In the genomic region with DNA sequence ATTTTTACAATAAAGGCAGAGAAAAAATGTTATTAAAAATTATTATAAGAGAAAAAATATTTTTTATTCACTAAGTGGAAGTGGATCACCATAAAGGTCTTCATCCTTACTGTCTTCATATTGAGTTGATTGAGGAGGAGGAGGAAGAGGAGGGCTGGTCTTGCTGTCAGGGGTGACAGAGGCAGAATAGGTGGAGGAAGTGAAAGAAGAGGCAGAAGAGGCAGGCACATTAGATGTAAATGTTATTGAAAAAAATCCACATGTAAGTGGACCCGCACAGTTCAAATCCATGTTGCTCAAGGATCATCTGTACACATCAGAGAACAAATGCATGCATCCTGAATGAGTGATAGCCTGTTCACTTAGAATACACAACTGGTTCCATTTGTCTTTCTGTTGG, we compare ENCODE assay signal across 23 cellular contexts. TPM values are rescaled to one million over a fixed set of nuclear protein-coding genes. Genes with fewer than 3 reads are reported as not detected.
DNase-seq lines count a peak whose midpoint lies in the region; ATAC-seq and TF ChIP-seq lines count a peak whose summit lies in the region.
"Had no signal": no experiment of that assay in that cellular context is flagged by ENCODE, and none has a peak within 500 bp of the region (broad histone marks: within the 10 kb centered on the region; RNA-seq: fewer than 3 reads in every experiment).

No MANE protein-coding gene starts in this region.

- peak overlapping the region; percentile 74; the same call in 1 of the 3 replicates for H2BK15ac ChIP-seq in IMR-90 (ENCODE audit: low read depth, low read length)

- H3K36me3 Mint-ChIP-seq in Calu3 (ENCODE audit: insufficient read depth, unreplicated experiment), result peaks cover 22% of the 10 kb centered on the region
- H3K36me3 Mint-ChIP-seq: brain, naive B cell had no signal

- H2AFZ ChIP-seq in IMR-90 (replicated peaks; ENCODE audit: low read length, poor library complexity), result no peak overlapping the region

- no peak overlapping the region for H3K14ac ChIP-seq in IMR-90 (replicated peaks; ENCODE audit: low read depth, low read length)

- intact Hi-C loops in Calu3 (cut with micrococcal nuclease; ENCODE audit: unreplicated experiment), result loop anchor here (5.0 kb wide), 3 partner anchors 43 to 248 kb away; no protein-coding TSS in a partner anchor
- intact Hi-C loops in IMR-90 (cut with micrococcal nuclease), result no loop called here
- intact Hi-C loops in Panc1 (cut with micrococcal nuclease; ENCODE audit: unreplicated experiment), result no loop called here

- 0 out of 2 replicates have a peak overlapping the region, but pooled peaks have one; percentile 38 for H3K23ac ChIP-seq in IMR-90 (ENCODE audit: low read depth, low read length)

- H2BK20ac ChIP-seq in IMR-90 (ENCODE audit: low read depth, low read length), result no peak overlapping the region; the same call in 1 of the 2 replicates

- H3K9me1 ChIP-seq in IMR-90 (ENCODE audit: insufficient read depth, low read length), result peaks cover 15% of the 10 kb centered on the region; the same call in 1 of the 2 replicates

- CTCF ChIA-PET in Calu3 (lab: Charles Lee), result interaction anchor here (1.0 kb wide), 1 partner anchor 10 kb away, joined by 3 read pairs; no protein-coding TSS in a partner anchor
- CTCF ChIA-PET in IMR-90 (lab: Yijun Ruan, JAX), result interaction anchor here (0.8 kb wide), 1 partner anchor 181 kb away, joined by 4 read pairs; no protein-coding TSS in a partner anchor
- CTCF ChIA-PET in Panc1 (lab: Charles Lee), result no interaction called here

- H3K27me3 Mint-ChIP-seq in Calu3 (ENCODE audit: unreplicated experiment), result no peaks in the 10 kb centered on the region
- H3K27me3 Mint-ChIP-seq: brain had no signal

- H2BK120ac ChIP-seq in IMR-90 (ENCODE audit: low read depth, low read length), result peak overlapping the region; percentile 26

- H3K27ac Mint-ChIP-seq in Calu3 (ENCODE audit: unreplicated experiment), result peak overlapping the region; percentile 92
- H3K27ac Mint-ChIP-seq: HFFc6; stimulated activated naive CD8-positive, alpha-beta T cell treated with anti-CD3 and anti-CD28 coated beads, Interleukin-15, Interleukin-2, amounts not matched to agents 100 ng/mL and 50 ng/mL, for 24 hours had no signal

- no peak overlapping the region for H3K4me3 Mint-ChIP-seq in Calu3 (ENCODE audit: low read depth, unreplicated experiment)
- H3K4me3 Mint-ChIP-seq: activated T-cell treated with anti-CD3 and anti-CD28 coated beads, Interleukin-2, amount 50 U/mL, for 4 hours; HFFc6; naive B cell; stimulated activated naive CD8-positive, alpha-beta T cell treated with anti-CD3 and anti-CD28 coated beads, Interleukin-15, Interleukin-2, amounts not matched to agents 100 ng/mL and 50 ng/mL, for 24 hours had no signal

- no peak overlapping the region for H3K9ac ChIP-seq in IMR-90 (ENCODE audit: low read depth, low read length)
- H3K9ac ChIP-seq: BLaER1 had no signal

- H2BK5ac ChIP-seq in IMR-90 (ENCODE audit: low read depth, low read length, poor library complexity, severe bottlenecking), result peak overlapping the region; percentile 23

- H3K9me3 Mint-ChIP-seq in Calu3 (ENCODE audit: low read depth, unreplicated experiment), result peaks cover 10% of the 10 kb centered on the region
- H3K9me3 Mint-ChIP-seq: activated T-cell treated with anti-CD3 and anti-CD28 coated beads, Interleukin-2, amount 50 U/mL, for 4 hours; HFFc6; naive B cell; stimulated activated naive CD8-positive, alpha-beta T cell treated with anti-CD3 and anti-CD28 coated beads, Interleukin-15, Interleukin-2, amounts not matched to agents 100 ng/mL and 50 ng/mL, for 24 hours had no signal

- H3K4ac ChIP-seq in IMR-90 (ENCODE audit: low read depth, low read length), result no peak overlapping the region

- no peak overlapping the region for H4K5ac ChIP-seq in IMR-90 (ENCODE audit: low read depth, low read length)

- ATAC-seq in IMR-90 (ENCODE audit: low read depth) (no peak), Panc1 (no peak), HG02885 (IDR thresholded peaks at IDR 0.05; ENCODE audit: poor library complexity, unreplicated experiment) (no peak), GM21381 (IDR thresholded peaks at IDR 0.05; ENCODE audit: unreplicated experiment) (no peak)
- ATAC-seq: activated T-cell treated with anti-CD3 and anti-CD28 coated beads, Interleukin-2, amount 50 U/mL, for 4 hours; left lung had no signal

- no peaks in the 10 kb centered on the region for H3K9me3 ChIP-seq in IMR-90 (ENCODE audit: control insufficient read depth, insufficient read depth, low read length)
- H3K9me3 ChIP-seq in Panc1 (ENCODE audit: control insufficient read depth, insufficient read depth, low read depth, low read length), result no peaks in the 10 kb centered on the region
- no peaks in the 10 kb centered on the region for H3K9me3 ChIP-seq in mesodermal cell (ENCODE audit: control insufficient read depth, low read length)
- H3K9me3 ChIP-seq: BLaER1, left lung, thyroid gland had no signal

- peak overlapping the region; percentile 58; the same call in 1 of the 2 replicates for H3K18ac ChIP-seq in IMR-90 (ENCODE audit: low read depth, low read length)

- no peak overlapping the region for H3K4me2 ChIP-seq in IMR-90 (ENCODE audit: low read depth, low read length)
- H3K4me2 ChIP-seq: BLaER1 had no signal

- H4K20me1 ChIP-seq in IMR-90 (ENCODE audit: insufficient read depth, low read length), result no peaks in the 10 kb centered on the region
- H4K20me1 ChIP-seq: BLaER1 had no signal

- no peak for TF ChIP-seq CTCF in Calu3 (IDR thresholded peaks at IDR 0.05; ENCODE audit: unreplicated experiment)
- no peak for TF ChIP-seq CTCF in IMR-90 (conservative IDR thresholded peaks at IDR 0.05; ENCODE audit: low read depth, low read length)
- TF ChIP-seq CTCF in Panc1 (IDR thresholded peaks at IDR 0.05), result no peak

- H3K4me1 ChIP-seq in IMR-90 (ENCODE audit: control insufficient read depth, insufficient read depth, low read length) (peaks cover 15% of the 10 kb centered on the region), Panc1 (ENCODE audit: control insufficient read depth, insufficient read depth, low read length) (peaks cover 43% of the 10 kb centered on the region), mesodermal cell (ENCODE audit: control insufficient read depth, insufficient read depth, low read length, poor library complexity, severe bottlenecking) (peaks cover 22% of the 10 kb centered on the region)

- H3K4me3 ChIP-seq in IMR-90 (ENCODE audit: insufficient read depth, low read depth, low read length), result no peak overlapping the region
- H3K4me3 ChIP-seq in Panc1 (ENCODE audit: low read depth in 2 of 2, low read length in 2 of 2), result no peak overlapping the region
- no peak overlapping the region for H3K4me3 ChIP-seq in mesodermal cell (ENCODE audit: extremely low read depth, insufficient read depth, low read length, poor library complexity, severe bottlenecking)
- H3K4me3 ChIP-seq: BLaER1, left lung, thyroid gland had no signal

- H3K36me3 ChIP-seq in IMR-90 (ENCODE audit: control insufficient read depth, insufficient read depth, low read length) (no peaks in the 10 kb centered on the region), Panc1 (ENCODE audit: control insufficient read depth, insufficient read depth, low read length) (no peaks in the 10 kb centered on the region), mesodermal cell (ENCODE audit: control insufficient read depth, insufficient read depth, low read length) (no peaks in the 10 kb centered on the region)
- H3K36me3 ChIP-seq: BLaER1, left lung, thyroid gland, WERI-Rb-1 had no signal

- in situ Hi-C loops in IMR-90 (cut with MboI; ENCODE audit: low sequenced_read_pairs) (loop anchor here (10.0 kb wide), 1 partner anchor 315 kb away; no protein-coding TSS in a partner anchor), Panc1 (cut with HindIII; ENCODE audit: low pct_unique_long_range_greater_than_20kb, low sequenced_read_pairs) (no loop called here)

- dilution Hi-C loops in IMR-90 (cut with HindIII; ENCODE audit: low sequenced_read_pairs, unreplicated experiment), result no loop called here

- no CpG with 5 or more reads among the region's 1 CpG for WGBS in IMR-90 (ENCODE audit: extremely low coverage in 2 of 2, insufficient read length in 1 of 2), 2 experiments
- 91 to 100% methylated on average over 1 of the region's 1 CpG for WGBS in mesodermal cell (ENCODE audit: insufficient coverage in 2 of 2), 2 experiments

- no peak overlapping the region for H3K27ac ChIP-seq in IMR-90 (ENCODE audit: insufficient read depth, low read length)
- peak overlapping the region; percentile 42 for H3K27ac ChIP-seq in Panc1 (ENCODE audit: low read length)
- peak overlapping the region; percentile 47 for H3K27ac ChIP-seq in mesodermal cell (ENCODE audit: low read depth, low read length, severe bottlenecking)
- H3K27ac ChIP-seq: BLaER1, left lung, thyroid gland, WERI-Rb-1 had no signal

- BruUV-seq in Calu3 (replicated peaks; lab: Mats Ljungman, UMichigan) (no TSS peak), IMR-90 (replicated peaks; lab: Mats Ljungman, UMichigan) (no TSS peak), Panc1 (replicated peaks; lab: Mats Ljungman, UMichigan) (no TSS peak)

- no peak for TF ChIP-seq POLR2A in IMR-90 (IDR thresholded peaks at IDR 0.05; ENCODE audit: low read depth, low read length)

- H3K4me1 Mint-ChIP-seq in Calu3 (ENCODE audit: low read depth, unreplicated experiment), result peaks cover 97% of the 10 kb centered on the region
- H3K4me1 Mint-ChIP-seq: naive B cell had no signal

- POLR2A ChIA-PET in IMR-90 (lab: Charles Lee; ENCODE audit: unreplicated experiment), result no interaction called here
- POLR2A ChIA-PET in Panc1 (lab: Charles Lee), result no interaction called here

- H2AK5ac ChIP-seq in IMR-90 (ENCODE audit: low read depth, low read length), result peak overlapping the region; percentile 45; the same call in 1 of the 2 replicates

- no peak for TF ChIP-seq RAD21 in IMR-90 (IDR thresholded peaks at IDR 0.05; ENCODE audit: low read length)

- H2AK9ac ChIP-seq in IMR-90 (replicated peaks; ENCODE audit: low read depth, low read length, poor library complexity), result no peak overlapping the region

- DNase-seq in Calu3 (no peak), IMR-90 (no peak), Panc1 (ENCODE audit: low read depth, low spot score) (no peak), NCI-H128 (lab: John Stamatoyannopoulos, UW; ENCODE audit: unreplicated experiment) (no peak)
- DNase-seq: activated CD4-positive, alpha-beta T cell treated with anti-CD3 and anti-CD28 coated beads for 48 hours; activated T-cell treated with anti-CD3 and anti-CD28 coated beads, Interleukin-2, amount 50 U/mL, for 4 hours; GF-D8; left lung; naive B cell; NCI-H1105 treated with DMSO at 0.1 percent for 48 hours; NCI-H2029; NCI-H82; nucleus accumbens; T-helper 9 cell; WERI-Rb-1 had no signal

- no peak overlapping the region for H4K91ac ChIP-seq in IMR-90 (ENCODE audit: insufficient read depth, low read depth, low read length)

- H3K27me3 ChIP-seq in IMR-90 (ENCODE audit: control insufficient read depth, insufficient read depth, low read length) (no peaks in the 10 kb centered on the region), Panc1 (ENCODE audit: control insufficient read depth, insufficient read depth, low read length) (no peaks in the 10 kb centered on the region)
- H3K27me3 ChIP-seq: BLaER1, left lung, thyroid gland had no signal

- H3K56ac ChIP-seq in IMR-90 (ENCODE audit: extremely low read depth, insufficient read depth, low read length), result no peak overlapping the region

- H3K79me1 ChIP-seq in IMR-90 (ENCODE audit: low read depth in 1 of 2, low read length in 2 of 2), result peaks cover 0 to 19% of the 10 kb centered on the region in 2 experiments; a peak in 2 of 4 replicates

- no peak overlapping the region for H4K8ac ChIP-seq in IMR-90 (ENCODE audit: low read depth in 2 of 2, low read length in 2 of 2)

RNA-seq across cellular contexts. Expression of gene SPATS2L, which starts 6.4 kb away (rescaled TPM):
- total RNA-seq in Calu3 (2022) (378 and 497 TPM in 2 replicates), IMR-90 (2012; rRNA removed) (118 and 145 TPM in 2 replicates), Panc1 (2021; ENCODE audit: unreplicated experiment) (282 TPM)
- polyA plus RNA-seq in IMR-90 (2012; rRNA removed), result 155 and 175 TPM in 2 replicates
- 85.4 and 86.8 TPM in 2 replicates for polyA plus RNA-seq in IMR-90 (2012; cell fraction: cytosol; rRNA removed)
- 65.5 and 124 TPM in 2 replicates for polyA plus RNA-seq in IMR-90 (2012; cell fraction: nucleus; rRNA removed; ENCODE audit: low replicate concordance)
- 189 TPM for polyA plus RNA-seq in Panc1 (2012; ENCODE audit: insufficient read length)
- 138 TPM for polyA plus RNA-seq in mesodermal cell (2013, experiment 1 of 2)
- polyA plus RNA-seq in mesodermal cell (2013, experiment 2 of 2), result 132 TPM
